Comparison of ENCODE assay signal across 9 cellular contexts in genomic region chr19:4914736-4915501, GRCh38. TPM values are rescaled to one million over a fixed set of nuclear protein-coding genes. Genes with fewer than 3 reads are reported as not detected.
A peak's percentile ranks its signal among the peaks of the same experiment; 100 is the strongest.
DNase-seq lines count a peak whose midpoint lies in the region; ATAC-seq, FAIRE-seq and TF ChIP-seq lines count a peak whose summit lies in the region.
"Had no signal": no experiment of that assay in that cellular context is flagged by ENCODE, and none has a peak within 500 bp of the region (broad histone marks: within the 10 kb centered on the region; RNA-seq: fewer than 3 reads in every experiment).

No MANE protein-coding gene starts in this region.

- DNase-seq in AG04449 (ENCODE audit: low read depth, low spot score) (no peak), LNCaP clone FGC (ENCODE audit: low read depth) (peak; percentile 89), epithelial cell of esophagus (ENCODE audit: low read depth) (peak; percentile 94), small intestine (peak; percentile 91), OCI-M2 (lab: John Stamatoyannopoulos, UW; ENCODE audit: unreplicated experiment) (no peak), NOMO-1 treated with dmso at 0.1 percent for 144 hours (lab: John Stamatoyannopoulos, UW; ENCODE audit: unreplicated experiment) (no peak)
- peak; percentile 61 to 68 for DNase-seq in activated CD8-positive, alpha-beta memory T cell treated with anti-CD3 and anti-CD28 coated beads for 1 hour (ENCODE audit: extremely low read depth in 1 of 2, low read depth in 1 of 2)

- no peaks in the 10 kb centered on the region for H3K9me3 ChIP-seq in small intestine (ENCODE audit: control insufficient read depth, low read depth)

- FAIRE-seq in small intestine (lab: Jason Lieb, UNC) = no peak
- FAIRE-seq: islet of Langerhans had no signal

- CTCF ChIA-PET in AG04449 (lab: Yijun Ruan, JAX) = interaction anchor here (1.8 to 8.6 kb wide), 4 partner anchors 13 to 115 kb away, joined by 8 to 243 read pairs (median 106); partner anchors contain the start of gene PLIN3

- TF ChIP-seq CTCF in AG04449 (IDR thresholded peaks at IDR 0.05; ENCODE audit: insufficient read depth, low read length, missing control alignments) (no peak), LNCaP clone FGC (IDR thresholded peaks at IDR 0.05; ENCODE audit: control insufficient read depth, extremely low read depth, insufficient read depth) (no peak), epithelial cell of esophagus (IDR thresholded peaks at IDR 0.05; ENCODE audit: insufficient read depth, low read depth, low read length, missing control alignments) (no peak)

- no peaks in the 10 kb centered on the region for H3K27me3 ChIP-seq in small intestine (ENCODE audit: control insufficient read depth in 2 of 2, insufficient read depth in 2 of 2, low read length in 2 of 2)

- POLR2A ChIA-PET in AG04449 (lab: Yijun Ruan, JAX) = interaction anchor here (1.0 kb wide), 3 partner anchors 48 to 124 kb away, joined by 3 to 5 read pairs (median 3); partner anchors contain the start of genes FEM1A, KDM4B and PLIN3

- peak overlapping the region in 1 of 2 donors; percentile 63 for H3K27ac ChIP-seq in small intestine (ENCODE audit: low read depth in 1 of 2, low read length in 1 of 2)

- 49 to 61% (median 50%) methylated on average over 23 of the region's 23 CpGs for WGBS in small intestine, 3 donors

- H3K4me3 ChIP-seq in AG04449 (ENCODE audit: low read depth, low read length) (peak overlapping the region; percentile 18; the same call in 1 of the 2 replicates), LNCaP clone FGC (ENCODE audit: low read depth, low read length) (no peak overlapping the region), epithelial cell of esophagus (ENCODE audit: low read length) (no peak overlapping the region), small intestine (ENCODE audit: low read depth in 1 of 2, low read length in 2 of 2) (peak overlapping the region in 1 of 2 donors; percentile 38)

- no peaks in the 10 kb centered on the region for H3K36me3 ChIP-seq in small intestine (ENCODE audit: control insufficient read depth in 2 of 2, insufficient read depth in 2 of 2, low read length in 2 of 2)

- ATAC-seq in HG02852 (IDR thresholded peaks at IDR 0.05; ENCODE audit: unreplicated experiment) = no peak

- peaks cover 0 to 2% of the 10 kb centered on the region in 2 donors for H3K4me1 ChIP-seq in small intestine (ENCODE audit: control insufficient read depth in 2 of 2, insufficient read depth in 1 of 2, low read depth in 1 of 2, low read length in 1 of 2)

RNA-seq across cellular contexts. Expression of gene UHRF1, which starts 5.6 kb away (rescaled TPM):
- polyA plus RNA-seq in small intestine = 10 to 100 TPM in 1 of 3 donors, 1 to 10 TPM in 1, under 1 TPM in 1; 0.67 to 11.0 (median 1.1) TPM

RNA-seq across cellular contexts. Expression of gene ARRDC5, which starts 12.2 kb away (rescaled TPM):
- under 1 TPM in 1 of 3 donors, not detected in 2; 0.12 TPM for polyA plus RNA-seq in small intestine

RNA-seq across cellular contexts. Expression of gene PLIN3, which starts 47.5 kb away (rescaled TPM):
- 100 to 1,000 TPM in 2 of 3 donors, 10 to 100 TPM in 1; 77.3 to 190 (median 173) TPM for polyA plus RNA-seq in small intestine

RNA-seq across cellular contexts. Expression of gene KDM4B, which starts 54.0 kb away (rescaled TPM):
- 10 to 100 TPM in 1 of 3 donors, 1 to 10 TPM in 2; 8.1 to 11.4 (median 9.8) TPM for polyA plus RNA-seq in small intestine

Comparison
In these comparisons a context has a peak if more than half of its experiments do, and no peak if none do; other contexts are left out.
1. DNase-seq: peak in LNCaP clone FGC (single experiment), activated CD8-positive, alpha-beta memory T cell treated with anti-CD3 and anti-CD28 coated beads for 1 hour (2 of 2), epithelial cell of esophagus (single experiment) and small intestine (single experiment); none in AG04449 (single experiment), OCI-M2 (single experiment) and NOMO-1 treated with dmso at 0.1 percent for 144 hours (single experiment).